8 cellular contexts compared by ENCODE assay signal in genomic region chr14:61280526-61281185, GRCh38. TPM values are rescaled to one million over a fixed set of nuclear protein-coding genes. Genes with fewer than 3 reads are reported as not detected.
DNase-seq lines count a peak whose midpoint lies in the region; ATAC-seq and TF ChIP-seq lines count a peak whose summit lies in the region.

No MANE protein-coding gene starts in this region.

- no peaks in the 10 kb centered on the region for H3K36me3 ChIP-seq in lower lobe of right lung

- TF ChIP-seq CTCF in AG09309 (IDR thresholded peaks at IDR 0.05; ENCODE audit: control insufficient read depth, insufficient read depth, low read depth, low read length, missing control alignments): peak; percentile 15
- TF ChIP-seq CTCF in lower lobe of right lung (IDR thresholded peaks at IDR 0.05): peak; percentile 67

- no peaks in the 10 kb centered on the region for H3K9me3 Mint-ChIP-seq in dendritic cell treated with granulocyte-macrophage colony-stimulating factor and Interleukin-4, amounts not matched to agents 40 ng/mL and 50 ng/mL, for 4 days

- peaks cover 16% of the 10 kb centered on the region for H3K4me1 Mint-ChIP-seq in dendritic cell treated with granulocyte-macrophage colony-stimulating factor and Interleukin-4, amounts not matched to agents 40 ng/mL and 50 ng/mL, for 4 days (ENCODE audit: low read depth)

- no peak overlapping the region for H3K27ac Mint-ChIP-seq in dendritic cell treated with granulocyte-macrophage colony-stimulating factor and Interleukin-4, amounts not matched to agents 40 ng/mL and 50 ng/mL, for 4 days

- peak overlapping the region; percentile 47 for H3K4me3 ChIP-seq in AG09309 (ENCODE audit: control insufficient read depth, low read depth, low read length)
- H3K4me3 ChIP-seq in lower lobe of right lung: peak overlapping the region; percentile 65

- DNase-seq in AG09309 (ENCODE audit: low read depth) (no peak), HK-2 (ENCODE audit: unreplicated experiment) (peak; percentile 31), lower lobe of right lung (peak; percentile 82), HuH-7 (ENCODE audit: low spot score) (no peak)
- peak; percentile 82 for DNase-seq in activated CD4-positive, alpha-beta T cell treated with anti-CD3 and anti-CD28 coated beads for 48 hours
- peak; percentile 45 to 75 (median 67) for DNase-seq in stimulated activated CD4-positive, alpha-beta T cell treated with anti-CD3 and anti-CD28 coated beads, TNF-alpha, amount 100 ng/mL, for 1 hour (ENCODE audit: low read depth in 3 of 3, low spot score in 1 of 3)

- intact Hi-C loops in dendritic cell treated with granulocyte-macrophage colony-stimulating factor and Interleukin-4, amounts not matched to agents 40 ng/mL and 50 ng/mL, for 4 days (cut with micrococcal nuclease): no loop called here
- intact Hi-C loops in lower lobe of right lung (cut with DNase I): no loop called here

- H3K4me3 Mint-ChIP-seq in dendritic cell treated with granulocyte-macrophage colony-stimulating factor and Interleukin-4, amounts not matched to agents 40 ng/mL and 50 ng/mL, for 4 days: peak overlapping the region; percentile 70

- H3K27me3 Mint-ChIP-seq in dendritic cell treated with granulocyte-macrophage colony-stimulating factor and Interleukin-4, amounts not matched to agents 40 ng/mL and 50 ng/mL, for 4 days: peaks cover 63% of the 10 kb centered on the region

- no peaks in the 10 kb centered on the region for H3K36me3 Mint-ChIP-seq in dendritic cell treated with granulocyte-macrophage colony-stimulating factor and Interleukin-4, amounts not matched to agents 40 ng/mL and 50 ng/mL, for 4 days (ENCODE audit: low read depth)

- peaks cover 15% of the 10 kb centered on the region for H3K27me3 ChIP-seq in lower lobe of right lung (ENCODE audit: low read depth)

- H3K4me1 ChIP-seq in lower lobe of right lung: peaks cover 7% of the 10 kb centered on the region

- H3K9me3 ChIP-seq in lower lobe of right lung: no peaks in the 10 kb centered on the region

- ATAC-seq in lower lobe of right lung: peak; percentile 86 to 88
- ATAC-seq in HG03135 (IDR thresholded peaks at IDR 0.05; ENCODE audit: unreplicated experiment): no peak

- H3K27ac ChIP-seq in lower lobe of right lung: peak overlapping the region; percentile 97

RNA-seq across cellular contexts. Expression of gene TMEM30B, which starts 0.5 kb away (rescaled TPM):
- total RNA-seq in lower lobe of right lung: 20.3 TPM

RNA-seq across cellular contexts. Expression of gene PRKCH, which starts 40.7 kb away (rescaled TPM):
- total RNA-seq in lower lobe of right lung: 60.9 TPM

Comparison
In these comparisons a context has a peak if more than half of its experiments do, and no peak if none do; other contexts are left out.
1. DNase-seq: peak in HK-2 (single experiment), activated CD4-positive, alpha-beta T cell treated with anti-CD3 and anti-CD28 coated beads for 48 hours (single experiment), lower lobe of right lung (single experiment) and stimulated activated CD4-positive, alpha-beta T cell treated with anti-CD3 and anti-CD28 coated beads, TNF-alpha, amount 100 ng/mL, for 1 hour (3 of 3); none in AG09309 (single experiment) and HuH-7 (single experiment).